ENCODE assay signal across 8 cellular contexts in the genomic region with DNA sequence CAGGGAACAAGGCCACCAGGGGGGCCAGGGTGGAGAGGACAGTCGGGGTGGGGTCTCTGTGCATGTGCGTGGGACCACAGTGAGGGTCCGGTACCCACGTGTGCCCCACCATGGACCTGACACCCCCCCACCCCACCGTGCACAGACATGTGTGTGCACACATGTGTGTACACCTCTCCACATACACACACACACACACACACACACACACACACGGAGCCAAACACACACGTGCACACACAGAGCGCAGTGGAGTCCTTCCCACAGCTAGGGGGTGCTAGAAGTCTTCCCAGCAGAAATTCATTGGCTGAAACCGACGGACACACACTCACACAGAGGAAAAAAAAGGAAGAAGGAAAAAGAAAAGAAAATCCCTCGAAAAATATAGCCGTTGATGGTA. TPM values are rescaled to one million over a fixed set of nuclear protein-coding genes. Genes with fewer than 3 reads are reported as not detected.
A peak's percentile ranks its signal among the peaks of the same experiment; 100 is the strongest.
DNase-seq lines count a peak whose midpoint lies in the region; ATAC-seq and TF ChIP-seq lines count a peak whose summit lies in the region.

No MANE protein-coding gene starts in this region.

- no peaks in the 10 kb centered on the region for H3K36me3 ChIP-seq in tibial artery

- no peaks in the 10 kb centered on the region for H3K9me3 ChIP-seq in tibial artery

- H3K27me3 ChIP-seq in tibial artery: peaks cover 0 to 37% of the 10 kb centered on the region in 2 donors

- no peak overlapping the region for H3K27ac ChIP-seq in tibial artery

- peaks cover 0 to 11% (median 2%) of the 10 kb centered on the region in 4 donors for H3K4me1 ChIP-seq in tibial artery

- H3K4me3 ChIP-seq in WI38 (ENCODE audit: low read depth, low read length): no peak overlapping the region
- peak overlapping the region in 1 of 2 donors; percentile 19 for H3K4me3 ChIP-seq in tibial artery

- no peak for ATAC-seq in HG03571 (IDR thresholded peaks at IDR 0.05; ENCODE audit: unreplicated experiment)

- peak; percentile 57 for DNase-seq in COR-L47 (lab: John Stamatoyannopoulos, UW)
- peak; percentile 70 for DNase-seq in HCEC 1CT
- peak; percentile 63 for DNase-seq in NCI-H2227 treated with DMSO at 0.1 percent for 48 hours (lab: John Stamatoyannopoulos, UW)
- peak; percentile 29 for DNase-seq in effector CD4-positive, alpha-beta T cell
- peak; percentile 83 to 88 for DNase-seq in lung microvascular endothelial cell (ENCODE audit: low read depth in 2 of 2)
- DNase-seq in tibial artery: peak in 1 of 2 donors; percentile 38

- intact Hi-C loops in tibial artery (cut with DNase I; ENCODE audit: low total_unique reads): loop anchor here (10.0 kb wide), 1 partner anchor 398 kb away; no protein-coding TSS in a partner anchor

- TF ChIP-seq CTCF in WI38 (IDR thresholded peaks at IDR 0.05; ENCODE audit: low read depth, low read length) (peak; percentile 86), tibial artery (IDR thresholded peaks at IDR 0.05) (peak; percentile 65 to 67)

RNA-seq across cellular contexts. Expression of a gene that starts 42.8 kb away (rescaled TPM):
- total RNA-seq in lung microvascular endothelial cell: 22.0 and 27.2 TPM in 2 replicates
